ENCODE assay signal across 8 cellular contexts in the genomic region with DNA sequence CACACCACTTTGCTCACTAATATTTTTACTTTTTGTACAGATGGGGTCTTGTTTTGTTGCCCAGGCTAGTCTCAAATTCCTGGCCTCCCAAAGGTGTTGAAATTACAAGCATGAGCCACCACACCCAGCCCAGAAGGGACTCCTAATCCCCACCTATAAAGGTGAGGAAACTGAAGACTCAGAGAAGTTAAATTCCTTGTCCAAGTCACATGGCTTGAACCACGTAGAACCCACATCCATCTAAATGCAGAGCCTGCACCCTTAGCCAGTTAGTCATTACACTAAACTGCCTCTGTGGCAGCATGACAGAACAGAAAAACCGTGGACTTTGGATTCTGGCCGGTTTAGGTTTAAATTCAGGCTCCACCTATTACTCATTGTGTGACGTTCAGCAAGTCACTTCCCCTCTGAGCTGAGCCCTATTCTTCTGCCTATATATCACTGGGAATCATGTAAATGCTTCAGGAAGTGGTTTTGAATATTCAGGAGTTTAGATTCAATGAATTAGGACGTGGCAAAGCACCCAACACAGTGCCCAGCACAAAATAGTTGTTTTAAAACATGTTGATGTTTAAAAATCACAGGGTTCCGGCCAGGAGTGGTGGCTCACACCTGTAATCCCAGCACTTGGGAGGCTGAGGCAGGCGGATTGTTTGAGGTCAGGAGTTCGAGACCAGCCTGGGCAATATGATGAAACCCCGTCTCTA. TPM values are rescaled to one million over a fixed set of nuclear protein-coding genes. Genes with fewer than 3 reads are reported as not detected.
DNase-seq lines count a peak whose midpoint lies in the region; ATAC-seq and TF ChIP-seq lines count a peak whose summit lies in the region.

No MANE protein-coding gene starts in this region.

- H3K27me3 ChIP-seq in neutrophil, result no peaks in the 10 kb centered on the region

- no peak overlapping the region for H3K4me3 Mint-ChIP-seq in activated CD4-positive, alpha-beta T cell treated with anti-CD3 and anti-CD28 coated beads, Interleukin-2, amount 10 ng/mL, durations not matched to agents 24 days and 14 days
- no peak overlapping the region for H3K4me3 Mint-ChIP-seq in dendritic cell treated with granulocyte-macrophage colony-stimulating factor and Interleukin-4, amounts not matched to agents 40 ng/mL and 50 ng/mL, for 4 days

- TF ChIP-seq CTCF in neutrophil (IDR thresholded peaks at IDR 0.05), result no peak

- no peak overlapping the region for H3K4me3 ChIP-seq in neutrophil (ENCODE audit: low read depth in 1 of 2, low read length in 1 of 2)

- peak overlapping the region; percentile 62 for H3K27ac ChIP-seq in neutrophil

- no peaks in the 10 kb centered on the region for H3K36me3 Mint-ChIP-seq in activated CD4-positive, alpha-beta T cell treated with anti-CD3 and anti-CD28 coated beads, Interleukin-2, amount 10 ng/mL, durations not matched to agents 24 days and 14 days (ENCODE audit: low read depth)
- peaks cover 26% of the 10 kb centered on the region for H3K36me3 Mint-ChIP-seq in dendritic cell treated with granulocyte-macrophage colony-stimulating factor and Interleukin-4, amounts not matched to agents 40 ng/mL and 50 ng/mL, for 4 days (ENCODE audit: low read depth)

- H3K9me3 ChIP-seq in neutrophil, result no peaks in the 10 kb centered on the region

- peaks cover 27 to 34% of the 10 kb centered on the region in 2 experiments for H3K4me1 ChIP-seq in neutrophil (ENCODE audit: control insufficient read depth in 1 of 2, insufficient read depth in 1 of 2, low read depth in 1 of 2, low read length in 1 of 2)

- H3K27ac Mint-ChIP-seq in activated CD4-positive, alpha-beta T cell treated with anti-CD3 and anti-CD28 coated beads, Interleukin-2, amount 10 ng/mL, durations not matched to agents 24 days and 14 days, result peak overlapping the region; percentile 65
- H3K27ac Mint-ChIP-seq in dendritic cell treated with granulocyte-macrophage colony-stimulating factor and Interleukin-4, amounts not matched to agents 40 ng/mL and 50 ng/mL, for 4 days, result peak overlapping the region; percentile 95

- peaks cover 5% of the 10 kb centered on the region for H3K27me3 Mint-ChIP-seq in activated CD4-positive, alpha-beta T cell treated with anti-CD3 and anti-CD28 coated beads, Interleukin-2, amount 10 ng/mL, durations not matched to agents 24 days and 14 days
- no peaks in the 10 kb centered on the region for H3K27me3 Mint-ChIP-seq in dendritic cell treated with granulocyte-macrophage colony-stimulating factor and Interleukin-4, amounts not matched to agents 40 ng/mL and 50 ng/mL, for 4 days

- H3K9me3 Mint-ChIP-seq in activated CD4-positive, alpha-beta T cell treated with anti-CD3 and anti-CD28 coated beads, Interleukin-2, amount 10 ng/mL, durations not matched to agents 24 days and 14 days, result no peaks in the 10 kb centered on the region
- H3K9me3 Mint-ChIP-seq in dendritic cell treated with granulocyte-macrophage colony-stimulating factor and Interleukin-4, amounts not matched to agents 40 ng/mL and 50 ng/mL, for 4 days, result no peaks in the 10 kb centered on the region

- intact Hi-C loops in activated CD4-positive, alpha-beta T cell treated with anti-CD3 and anti-CD28 coated beads, Interleukin-2, amount 10 ng/mL, durations not matched to agents 24 days and 14 days (cut with micrococcal nuclease), result loop anchor here (5.0 kb wide), 1 partner anchor 363 kb away; a partner anchor contains a TSS
- intact Hi-C loops in dendritic cell treated with granulocyte-macrophage colony-stimulating factor and Interleukin-4, amounts not matched to agents 40 ng/mL and 50 ng/mL, for 4 days (cut with micrococcal nuclease), result loop anchor here (5.0 kb wide), 3 partner anchors 33 to 172 kb away; a partner anchor contains a TSS

- ATAC-seq in GM18519 (IDR thresholded peaks at IDR 0.05; ENCODE audit: low FRiP score, unreplicated experiment) (no peak), HG02938 (IDR thresholded peaks at IDR 0.05; ENCODE audit: unreplicated experiment) (no peak)

- H3K4me1 Mint-ChIP-seq in activated CD4-positive, alpha-beta T cell treated with anti-CD3 and anti-CD28 coated beads, Interleukin-2, amount 10 ng/mL, durations not matched to agents 24 days and 14 days, result peaks cover 29% of the 10 kb centered on the region
- peaks cover 47% of the 10 kb centered on the region for H3K4me1 Mint-ChIP-seq in dendritic cell treated with granulocyte-macrophage colony-stimulating factor and Interleukin-4, amounts not matched to agents 40 ng/mL and 50 ng/mL, for 4 days (ENCODE audit: low read depth)

- DNase-seq in activated CD4-positive, alpha-beta T cell treated with anti-CD3 and anti-CD28 coated beads, Interleukin-2, amount 10 ng/mL, durations not matched to agents 24 days and 14 days, result peak; percentile 64
- no peak for DNase-seq in activated CD4-positive, alpha-beta T cell treated with anti-CD3 and anti-CD28 coated beads, Interleukin-2, amount 50 U/mL, for 4 hours
- DNase-seq in NOMO-1 treated with DMSO at 0.1 percent for 48 hours (lab: John Stamatoyannopoulos, UW; ENCODE audit: unreplicated experiment) (peak; percentile 96), cerebellum (ENCODE audit: low spot score) (no peak)

- H3K36me3 ChIP-seq in neutrophil, result no peaks in the 10 kb centered on the region

RNA-seq across cellular contexts. Expression of a gene that starts 3.0 kb away (rescaled TPM):
- 64.6 and 70.1 TPM in 2 replicates for total RNA-seq in activated CD4-positive, alpha-beta T cell treated with anti-CD3 and anti-CD28 coated beads, Interleukin-2, amount 10 ng/mL, durations not matched to agents 24 days and 14 days
- 114 TPM for total RNA-seq in cerebellum

Comparison
In these comparisons a context has a peak if more than half of its experiments do, and no peak if none do; other contexts are left out.
1. DNase-seq: peak in activated CD4-positive, alpha-beta T cell treated with anti-CD3 and anti-CD28 coated beads, Interleukin-2, amount 10 ng/mL, durations not matched to agents 24 days and 14 days (single experiment) and NOMO-1 treated with DMSO at 0.1 percent for 48 hours (single experiment); none in activated CD4-positive, alpha-beta T cell treated with anti-CD3 and anti-CD28 coated beads, Interleukin-2, amount 50 U/mL, for 4 hours (0 of 2) and cerebellum (single experiment).